In the genomic region with DNA sequence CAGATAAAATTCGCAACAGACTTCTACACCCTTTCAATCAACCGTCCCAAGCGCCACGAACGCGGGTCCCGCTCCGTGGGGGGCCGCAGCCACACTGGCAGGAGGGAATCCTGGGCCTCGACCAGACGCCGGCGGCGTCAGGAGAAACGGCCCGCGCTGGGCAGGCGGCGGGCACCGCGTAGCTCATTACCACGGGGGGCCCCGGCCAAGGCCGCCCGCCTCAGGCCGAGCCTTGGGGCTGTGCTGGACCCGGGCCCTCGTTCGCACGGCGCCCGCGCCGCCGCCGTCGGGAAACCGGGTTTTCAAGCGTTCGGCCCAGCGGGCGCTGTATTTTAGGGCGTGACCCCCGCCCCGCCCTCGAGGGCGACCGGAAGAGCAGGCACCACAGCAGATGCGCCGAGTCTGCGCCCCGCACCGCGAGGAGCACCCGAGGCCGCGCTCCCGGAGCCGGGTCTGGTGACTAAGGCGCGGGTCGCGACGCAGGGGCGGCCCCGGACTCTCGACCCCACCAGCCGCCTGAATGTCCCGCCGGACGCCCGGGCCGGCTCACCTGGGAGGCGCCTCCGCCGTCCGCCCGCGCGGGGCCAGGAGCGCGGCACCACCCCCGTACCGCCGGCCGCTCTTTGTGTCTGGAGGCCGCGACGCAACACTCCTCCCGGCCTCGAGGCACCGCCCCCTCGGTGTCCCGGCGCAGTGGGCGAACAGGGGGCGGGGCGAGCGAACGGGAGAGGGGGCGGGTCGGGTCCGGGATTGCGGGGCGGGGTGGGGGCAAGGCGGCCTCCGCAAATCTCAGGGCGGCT, we compare ENCODE assay signal across 1 cellular context.
A peak's percentile ranks its signal among the peaks of the same experiment; 100 is the strongest.
TF ChIP-seq lines count a peak whose summit lies in the region.

A gene (minus strand): TSS at position 627 of the 800 bp plus-strand sequence. CDS start 58,944 bp downstream, outside the sequence.

TF ChIP-seq in HepG2, 621 proteins besides CTCF, POLR2A, EP300 and RAD21 (continued from another document and continues in another):
- TF ChIP-seq, protein P1, sequence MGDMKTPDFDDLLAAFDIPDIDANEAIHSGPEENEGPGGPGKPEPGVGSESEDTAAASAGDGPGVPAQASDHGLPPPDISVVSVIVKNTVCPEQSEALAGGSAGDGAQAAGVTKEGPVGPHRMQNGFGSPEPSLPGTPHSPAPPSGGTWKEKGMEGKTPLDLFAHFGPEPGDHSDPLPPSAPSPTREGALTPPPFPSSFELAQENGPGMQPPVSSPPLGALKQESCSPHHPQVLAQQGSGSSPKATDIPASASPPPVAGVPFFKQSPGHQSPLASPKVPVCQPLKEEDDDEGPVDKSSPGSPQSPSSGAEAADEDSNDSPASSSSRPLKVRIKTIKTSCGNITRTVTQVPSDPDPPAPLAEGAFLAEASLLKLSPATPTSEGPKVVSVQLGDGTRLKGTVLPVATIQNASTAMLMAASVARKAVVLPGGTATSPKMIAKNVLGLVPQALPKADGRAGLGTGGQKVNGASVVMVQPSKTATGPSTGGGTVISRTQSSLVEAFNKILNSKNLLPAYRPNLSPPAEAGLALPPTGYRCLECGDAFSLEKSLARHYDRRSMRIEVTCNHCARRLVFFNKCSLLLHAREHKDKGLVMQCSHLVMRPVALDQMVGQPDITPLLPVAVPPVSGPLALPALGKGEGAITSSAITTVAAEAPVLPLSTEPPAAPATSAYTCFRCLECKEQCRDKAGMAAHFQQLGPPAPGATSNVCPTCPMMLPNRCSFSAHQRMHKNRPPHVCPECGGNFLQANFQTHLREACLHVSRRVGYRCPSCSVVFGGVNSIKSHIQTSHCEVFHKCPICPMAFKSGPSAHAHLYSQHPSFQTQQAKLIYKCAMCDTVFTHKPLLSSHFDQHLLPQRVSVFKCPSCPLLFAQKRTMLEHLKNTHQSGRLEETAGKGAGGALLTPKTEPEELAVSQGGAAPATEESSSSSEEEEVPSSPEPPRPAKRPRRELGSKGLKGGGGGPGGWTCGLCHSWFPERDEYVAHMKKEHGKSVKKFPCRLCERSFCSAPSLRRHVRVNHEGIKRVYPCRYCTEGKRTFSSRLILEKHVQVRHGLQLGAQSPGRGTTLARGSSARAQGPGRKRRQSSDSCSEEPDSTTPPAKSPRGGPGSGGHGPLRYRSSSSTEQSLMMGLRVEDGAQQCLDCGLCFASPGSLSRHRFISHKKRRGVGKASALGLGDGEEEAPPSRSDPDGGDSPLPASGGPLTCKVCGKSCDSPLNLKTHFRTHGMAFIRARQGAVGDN (CRISPR knock-in tag; IDR thresholded peaks at IDR 0.05), result peak; percentile 98
- no peak for TF ChIP-seq EZH2 (conservative IDR thresholded peaks at IDR 0.05; ENCODE audit: low read depth, low read length)
- TF ChIP-seq, protein P2, sequence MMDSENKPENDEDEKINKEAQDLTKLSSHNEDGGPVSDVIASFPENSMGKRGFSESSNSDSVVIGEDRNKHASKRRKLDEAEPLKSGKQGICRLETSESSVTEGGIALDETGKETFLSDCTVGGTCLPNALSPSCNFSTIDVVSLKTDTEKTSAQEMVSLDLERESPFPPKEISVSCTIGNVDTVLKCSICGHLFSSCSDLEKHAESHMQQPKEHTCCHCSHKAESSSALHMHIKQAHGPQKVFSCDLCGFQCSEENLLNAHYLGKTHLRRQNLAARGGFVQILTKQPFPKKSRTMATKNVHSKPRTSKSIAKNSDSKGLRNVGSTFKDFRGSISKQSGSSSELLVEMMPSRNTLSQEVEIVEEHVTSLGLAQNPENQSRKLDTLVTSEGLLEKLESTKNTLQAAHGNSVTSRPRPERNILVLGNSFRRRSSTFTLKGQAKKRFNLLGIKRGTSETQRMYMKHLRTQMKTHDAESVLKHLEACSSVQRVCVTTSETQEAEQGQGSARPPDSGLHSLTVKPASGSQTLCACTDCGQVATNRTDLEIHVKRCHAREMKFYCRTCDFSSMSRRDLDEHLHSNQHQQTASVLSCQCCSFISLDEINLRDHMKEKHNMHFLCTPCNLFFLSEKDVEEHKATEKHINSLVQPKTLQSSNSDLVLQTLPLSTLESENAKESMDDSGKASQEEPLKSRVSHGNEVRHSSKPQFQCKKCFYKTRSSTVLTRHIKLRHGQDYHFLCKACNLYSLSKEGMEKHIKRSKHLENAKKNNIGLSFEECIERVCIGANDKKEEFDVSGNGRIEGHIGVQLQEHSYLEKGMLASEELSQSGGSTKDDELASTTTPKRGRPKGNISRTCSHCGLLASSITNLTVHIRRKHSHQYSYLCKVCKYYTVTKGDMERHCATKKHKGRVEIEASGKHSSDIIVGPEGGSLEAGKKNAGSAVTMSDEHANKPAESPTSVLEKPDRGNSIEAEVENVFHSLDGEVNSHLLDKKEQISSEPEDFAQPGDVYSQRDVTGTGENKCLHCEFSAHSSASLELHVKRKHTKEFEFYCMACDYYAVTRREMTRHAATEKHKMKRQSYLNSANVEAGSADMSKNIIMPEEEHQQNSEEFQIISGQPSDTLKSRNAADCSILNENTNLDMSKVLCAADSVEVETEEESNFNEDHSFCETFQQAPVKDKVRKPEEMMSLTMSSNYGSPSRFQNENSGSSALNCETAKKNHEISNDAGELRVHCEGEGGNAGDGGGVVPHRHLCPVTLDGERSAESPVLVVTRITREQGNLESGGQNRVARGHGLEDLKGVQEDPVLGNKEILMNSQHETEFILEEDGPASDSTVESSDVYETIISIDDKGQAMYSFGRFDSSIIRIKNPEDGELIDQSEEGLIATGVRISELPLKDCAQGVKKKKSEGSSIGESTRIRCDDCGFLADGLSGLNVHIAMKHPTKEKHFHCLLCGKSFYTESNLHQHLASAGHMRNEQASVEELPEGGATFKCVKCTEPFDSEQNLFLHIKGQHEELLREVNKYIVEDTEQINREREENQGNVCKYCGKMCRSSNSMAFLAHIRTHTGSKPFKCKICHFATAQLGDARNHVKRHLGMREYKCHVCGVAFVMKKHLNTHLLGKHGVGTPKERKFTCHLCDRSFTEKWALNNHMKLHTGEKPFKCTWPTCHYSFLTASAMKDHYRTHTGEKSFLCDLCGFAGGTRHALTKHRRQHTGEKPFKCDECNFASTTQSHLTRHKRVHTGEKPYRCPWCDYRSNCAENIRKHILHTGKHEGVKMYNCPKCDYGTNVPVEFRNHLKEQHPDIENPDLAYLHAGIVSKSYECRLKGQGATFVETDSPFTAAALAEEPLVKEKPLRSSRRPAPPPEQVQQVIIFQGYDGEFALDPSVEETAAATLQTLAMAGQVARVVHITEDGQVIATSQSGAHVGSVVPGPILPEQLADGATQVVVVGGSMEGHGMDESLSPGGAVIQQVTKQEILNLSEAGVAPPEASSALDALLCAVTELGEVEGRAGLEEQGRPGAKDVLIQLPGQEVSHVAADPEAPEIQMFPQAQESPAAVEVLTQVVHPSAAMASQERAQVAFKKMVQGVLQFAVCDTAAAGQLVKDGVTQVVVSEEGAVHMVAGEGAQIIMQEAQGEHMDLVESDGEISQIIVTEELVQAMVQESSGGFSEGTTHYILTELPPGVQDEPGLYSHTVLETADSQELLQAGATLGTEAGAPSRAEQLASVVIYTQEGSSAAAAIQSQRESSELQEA (CRISPR knock-in tag; IDR thresholded peaks at IDR 0.05; ENCODE audit: not compliant biosample characterization), result peak; percentile 96
- TF ChIP-seq, protein P3, sequence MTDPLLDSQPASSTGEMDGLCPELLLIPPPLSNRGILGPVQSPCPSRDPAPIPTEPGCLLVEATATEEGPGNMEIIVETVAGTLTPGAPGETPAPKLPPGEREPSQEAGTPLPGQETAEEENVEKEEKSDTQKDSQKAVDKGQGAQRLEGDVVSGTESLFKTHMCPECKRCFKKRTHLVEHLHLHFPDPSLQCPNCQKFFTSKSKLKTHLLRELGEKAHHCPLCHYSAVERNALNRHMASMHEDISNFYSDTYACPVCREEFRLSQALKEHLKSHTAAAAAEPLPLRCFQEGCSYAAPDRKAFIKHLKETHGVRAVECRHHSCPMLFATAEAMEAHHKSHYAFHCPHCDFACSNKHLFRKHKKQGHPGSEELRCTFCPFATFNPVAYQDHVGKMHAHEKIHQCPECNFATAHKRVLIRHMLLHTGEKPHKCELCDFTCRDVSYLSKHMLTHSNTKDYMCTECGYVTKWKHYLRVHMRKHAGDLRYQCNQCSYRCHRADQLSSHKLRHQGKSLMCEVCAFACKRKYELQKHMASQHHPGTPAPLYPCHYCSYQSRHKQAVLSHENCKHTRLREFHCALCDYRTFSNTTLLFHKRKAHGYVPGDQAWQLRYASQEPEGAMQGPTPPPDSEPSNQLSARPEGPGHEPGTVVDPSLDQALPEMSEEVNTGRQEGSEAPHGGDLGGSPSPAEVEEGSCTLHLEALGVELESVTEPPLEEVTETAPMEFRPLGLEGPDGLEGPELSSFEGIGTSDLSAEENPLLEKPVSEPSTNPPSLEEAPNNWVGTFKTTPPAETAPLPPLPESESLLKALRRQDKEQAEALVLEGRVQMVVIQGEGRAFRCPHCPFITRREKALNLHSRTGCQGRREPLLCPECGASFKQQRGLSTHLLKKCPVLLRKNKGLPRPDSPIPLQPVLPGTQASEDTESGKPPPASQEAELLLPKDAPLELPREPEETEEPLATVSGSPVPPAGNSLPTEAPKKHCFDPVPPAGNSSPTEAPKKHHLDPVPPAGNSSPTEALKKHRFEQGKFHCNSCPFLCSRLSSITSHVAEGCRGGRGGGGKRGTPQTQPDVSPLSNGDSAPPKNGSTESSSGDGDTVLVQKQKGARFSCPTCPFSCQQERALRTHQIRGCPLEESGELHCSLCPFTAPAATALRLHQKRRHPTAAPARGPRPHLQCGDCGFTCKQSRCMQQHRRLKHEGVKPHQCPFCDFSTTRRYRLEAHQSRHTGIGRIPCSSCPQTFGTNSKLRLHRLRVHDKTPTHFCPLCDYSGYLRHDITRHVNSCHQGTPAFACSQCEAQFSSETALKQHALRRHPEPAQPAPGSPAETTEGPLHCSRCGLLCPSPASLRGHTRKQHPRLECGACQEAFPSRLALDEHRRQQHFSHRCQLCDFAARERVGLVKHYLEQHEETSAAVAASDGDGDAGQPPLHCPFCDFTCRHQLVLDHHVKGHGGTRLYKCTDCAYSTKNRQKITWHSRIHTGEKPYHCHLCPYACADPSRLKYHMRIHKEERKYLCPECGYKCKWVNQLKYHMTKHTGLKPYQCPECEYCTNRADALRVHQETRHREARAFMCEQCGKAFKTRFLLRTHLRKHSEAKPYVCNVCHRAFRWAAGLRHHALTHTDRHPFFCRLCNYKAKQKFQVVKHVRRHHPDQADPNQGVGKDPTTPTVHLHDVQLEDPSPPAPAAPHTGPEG (CRISPR knock-in tag; IDR thresholded peaks at IDR 0.05), result peak; percentile 86
- no peak for TF ChIP-seq CREB1 (IDR thresholded peaks at IDR 0.05)
- TF ChIP-seq CREB1 (CRISPR knock-in tag; IDR thresholded peaks at IDR 0.05), result no peak
- TF ChIP-seq, protein P4, sequence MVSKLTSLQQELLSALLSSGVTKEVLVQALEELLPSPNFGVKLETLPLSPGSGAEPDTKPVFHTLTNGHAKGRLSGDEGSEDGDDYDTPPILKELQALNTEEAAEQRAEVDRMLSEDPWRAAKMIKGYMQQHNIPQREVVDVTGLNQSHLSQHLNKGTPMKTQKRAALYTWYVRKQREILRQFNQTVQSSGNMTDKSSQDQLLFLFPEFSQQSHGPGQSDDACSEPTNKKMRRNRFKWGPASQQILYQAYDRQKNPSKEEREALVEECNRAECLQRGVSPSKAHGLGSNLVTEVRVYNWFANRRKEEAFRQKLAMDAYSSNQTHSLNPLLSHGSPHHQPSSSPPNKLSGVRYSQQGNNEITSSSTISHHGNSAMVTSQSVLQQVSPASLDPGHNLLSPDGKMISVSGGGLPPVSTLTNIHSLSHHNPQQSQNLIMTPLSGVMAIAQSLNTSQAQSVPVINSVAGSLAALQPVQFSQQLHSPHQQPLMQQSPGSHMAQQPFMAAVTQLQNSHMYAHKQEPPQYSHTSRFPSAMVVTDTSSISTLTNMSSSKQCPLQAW (CRISPR knock-in tag; IDR thresholded peaks at IDR 0.05), result peak; percentile 53
- TF ChIP-seq, protein P5, sequence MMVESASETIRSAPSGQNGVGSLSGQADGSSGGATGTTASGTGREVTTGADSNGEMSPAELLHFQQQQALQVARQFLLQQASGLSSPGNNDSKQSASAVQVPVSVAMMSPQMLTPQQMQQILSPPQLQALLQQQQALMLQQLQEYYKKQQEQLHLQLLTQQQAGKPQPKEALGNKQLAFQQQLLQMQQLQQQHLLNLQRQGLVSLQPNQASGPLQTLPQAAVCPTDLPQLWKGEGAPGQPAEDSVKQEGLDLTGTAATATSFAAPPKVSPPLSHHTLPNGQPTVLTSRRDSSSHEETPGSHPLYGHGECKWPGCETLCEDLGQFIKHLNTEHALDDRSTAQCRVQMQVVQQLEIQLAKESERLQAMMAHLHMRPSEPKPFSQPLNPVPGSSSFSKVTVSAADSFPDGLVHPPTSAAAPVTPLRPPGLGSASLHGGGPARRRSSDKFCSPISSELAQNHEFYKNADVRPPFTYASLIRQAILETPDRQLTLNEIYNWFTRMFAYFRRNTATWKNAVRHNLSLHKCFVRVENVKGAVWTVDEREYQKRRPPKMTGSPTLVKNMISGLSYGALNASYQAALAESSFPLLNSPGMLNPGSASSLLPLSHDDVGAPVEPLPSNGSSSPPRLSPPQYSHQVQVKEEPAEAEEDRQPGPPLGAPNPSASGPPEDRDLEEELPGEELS (CRISPR knock-in tag; IDR thresholded peaks at IDR 0.05), result no peak; the same call in none of the 2 replicates
- TF ChIP-seq CENPX (CRISPR knock-in tag; IDR thresholded peaks at IDR 0.05), result no peak
- no peak for TF ChIP-seq RBAK (CRISPR knock-in tag; IDR thresholded peaks at IDR 0.05)
- TF ChIP-seq, protein P6, sequence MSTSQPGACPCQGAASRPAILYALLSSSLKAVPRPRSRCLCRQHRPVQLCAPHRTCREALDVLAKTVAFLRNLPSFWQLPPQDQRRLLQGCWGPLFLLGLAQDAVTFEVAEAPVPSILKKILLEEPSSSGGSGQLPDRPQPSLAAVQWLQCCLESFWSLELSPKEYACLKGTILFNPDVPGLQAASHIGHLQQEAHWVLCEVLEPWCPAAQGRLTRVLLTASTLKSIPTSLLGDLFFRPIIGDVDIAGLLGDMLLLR (CRISPR knock-in tag; IDR thresholded peaks at IDR 0.05), result 0 out of 2 replicates have a peak, but pooled peaks have one; percentile 38
- TF ChIP-seq ETV6 (CRISPR knock-in tag; conservative IDR thresholded peaks at IDR 0.05), result peak; percentile 63; the same call in 1 of the 2 replicates
- TF ChIP-seq NFE2L2 (IDR thresholded peaks at IDR 0.05; ENCODE audit: low read length), result no peak
- TF ChIP-seq NRL (CRISPR knock-in tag; IDR thresholded peaks at IDR 0.05; ENCODE audit: borderline replicate concordance), result peak; percentile 96
- TF ChIP-seq, protein P7, sequence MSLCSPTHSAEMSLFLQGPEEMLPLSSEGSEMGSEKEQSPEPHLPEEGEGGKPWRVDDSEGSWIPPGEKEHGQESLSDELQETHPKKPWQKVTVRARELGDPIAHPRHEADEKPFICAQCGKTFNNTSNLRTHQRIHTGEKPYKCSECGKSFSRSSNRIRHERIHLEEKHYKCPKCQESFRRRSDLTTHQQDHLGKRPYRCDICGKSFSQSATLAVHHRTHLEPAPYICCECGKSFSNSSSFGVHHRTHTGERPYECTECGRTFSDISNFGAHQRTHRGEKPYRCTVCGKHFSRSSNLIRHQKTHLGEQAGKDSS (CRISPR knock-in tag; IDR thresholded peaks at IDR 0.05; ENCODE audit: borderline replicate concordance, low read depth), result peak; percentile 65; the same call in 1 of the 2 replicates
- TF ChIP-seq, protein P8, sequence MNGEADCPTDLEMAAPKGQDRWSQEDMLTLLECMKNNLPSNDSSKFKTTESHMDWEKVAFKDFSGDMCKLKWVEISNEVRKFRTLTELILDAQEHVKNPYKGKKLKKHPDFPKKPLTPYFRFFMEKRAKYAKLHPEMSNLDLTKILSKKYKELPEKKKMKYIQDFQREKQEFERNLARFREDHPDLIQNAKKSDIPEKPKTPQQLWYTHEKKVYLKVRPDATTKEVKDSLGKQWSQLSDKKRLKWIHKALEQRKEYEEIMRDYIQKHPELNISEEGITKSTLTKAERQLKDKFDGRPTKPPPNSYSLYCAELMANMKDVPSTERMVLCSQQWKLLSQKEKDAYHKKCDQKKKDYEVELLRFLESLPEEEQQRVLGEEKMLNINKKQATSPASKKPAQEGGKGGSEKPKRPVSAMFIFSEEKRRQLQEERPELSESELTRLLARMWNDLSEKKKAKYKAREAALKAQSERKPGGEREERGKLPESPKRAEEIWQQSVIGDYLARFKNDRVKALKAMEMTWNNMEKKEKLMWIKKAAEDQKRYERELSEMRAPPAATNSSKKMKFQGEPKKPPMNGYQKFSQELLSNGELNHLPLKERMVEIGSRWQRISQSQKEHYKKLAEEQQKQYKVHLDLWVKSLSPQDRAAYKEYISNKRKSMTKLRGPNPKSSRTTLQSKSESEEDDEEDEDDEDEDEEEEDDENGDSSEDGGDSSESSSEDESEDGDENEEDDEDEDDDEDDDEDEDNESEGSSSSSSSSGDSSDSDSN (CRISPR knock-in tag; IDR thresholded peaks at IDR 0.05), result peak; percentile 96
- TF ChIP-seq ZNF746 (CRISPR knock-in tag; IDR thresholded peaks at IDR 0.05), result peak; percentile 8
